ENCODE assay signal across 8 cellular contexts in the genomic region with DNA sequence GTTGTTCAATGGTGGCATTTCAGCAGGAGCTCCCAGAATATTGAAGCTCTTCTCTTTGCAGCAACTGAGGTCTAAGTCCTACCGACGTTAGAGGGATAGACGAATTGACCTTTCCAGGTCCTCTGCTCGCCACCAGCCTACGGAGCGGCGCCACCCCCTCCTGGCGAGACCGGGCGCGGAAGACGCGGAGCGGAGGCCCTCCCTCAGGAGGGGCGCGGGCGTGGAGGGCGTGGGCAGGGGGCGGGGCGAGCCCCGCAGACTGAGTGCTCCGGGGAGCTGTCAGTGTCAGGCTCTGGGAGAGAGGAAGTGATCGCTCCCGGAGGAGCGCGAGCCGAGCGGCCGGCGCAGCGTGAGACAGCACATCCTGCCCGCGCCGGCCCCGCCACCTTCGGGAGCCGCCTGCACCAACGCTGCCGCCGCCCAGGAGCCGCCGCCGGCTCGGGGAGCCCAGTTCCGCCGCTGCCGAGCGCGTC. TPM values are rescaled to one million over a fixed set of nuclear protein-coding genes. Genes with fewer than 3 reads are reported as not detected.
A peak's percentile ranks its signal among the peaks of the same experiment; 100 is the strongest.
DNase-seq lines count a peak whose midpoint lies in the region; ATAC-seq and TF ChIP-seq lines count a peak whose summit lies in the region.

DYNC1I1 (plus strand) TSS at position 257 of the 473 bp plus-strand sequence. CDS start 32,176 bp downstream, outside the sequence.

- no peaks in the 10 kb centered on the region for H3K9me3 Mint-ChIP-seq in stimulated activated naive CD8-positive, alpha-beta T cell treated with anti-CD3 and anti-CD28 coated beads, Interleukin-15, amount 100 ng/mL, for 72 hours

- TF ChIP-seq CTCF in WI38 (IDR thresholded peaks at IDR 0.05; ENCODE audit: low read depth, low read length): no peak

- no peaks in the 10 kb centered on the region for H3K4me1 ChIP-seq in esophagus (ENCODE audit: control insufficient read depth in 2 of 2, insufficient read depth in 2 of 2, low read length in 1 of 2)

- no peaks in the 10 kb centered on the region for H3K9me3 ChIP-seq in esophagus (ENCODE audit: control insufficient read depth in 2 of 2, insufficient read depth in 1 of 2, low read depth in 1 of 2, low read length in 1 of 2)

- H3K4me3 Mint-ChIP-seq in stimulated activated naive CD8-positive, alpha-beta T cell treated with anti-CD3 and anti-CD28 coated beads, Interleukin-15, amount 100 ng/mL, for 72 hours: peak within 1 kb of the TSS; percentile 74 to 88

- H3K4me3 ChIP-seq in WI38 (ENCODE audit: low read depth, low read length) (peak within 1 kb of the TSS; percentile 32), esophagus (ENCODE audit: low read depth in 1 of 2, low read length in 2 of 2) (peak within 1 kb of the TSS; percentile 47 to 58)

- DNase-seq in AG08396 (ENCODE audit: low spot score) (peak; percentile 70), NCI-H1694 (lab: John Stamatoyannopoulos, UW) (peak; percentile 46), middle frontal gyrus (ENCODE audit: extremely low spot score, low spot score) (peak; percentile 12)
- peak; percentile 9 to 14 for DNase-seq in stimulated activated naive CD8-positive, alpha-beta T cell treated with anti-CD3 and anti-CD28 coated beads, Interleukin-15, amount 100 ng/mL, for 72 hours

- H3K4me1 Mint-ChIP-seq in stimulated activated naive CD8-positive, alpha-beta T cell treated with anti-CD3 and anti-CD28 coated beads, Interleukin-15, amount 100 ng/mL, for 72 hours: peaks cover 5% of the 10 kb centered on the region

- no peak within 1 kb of the TSS for H3K27ac Mint-ChIP-seq in stimulated activated naive CD8-positive, alpha-beta T cell treated with anti-CD3 and anti-CD28 coated beads, Interleukin-15, amount 100 ng/mL, for 72 hours

- no peaks in the 10 kb centered on the region for H3K27me3 ChIP-seq in esophagus (ENCODE audit: control insufficient read depth in 1 of 2, insufficient read depth in 2 of 2, low read length in 2 of 2)

- H3K27me3 Mint-ChIP-seq in stimulated activated naive CD8-positive, alpha-beta T cell treated with anti-CD3 and anti-CD28 coated beads, Interleukin-15, amount 100 ng/mL, for 72 hours: peaks cover 58% of the 10 kb centered on the region

- ATAC-seq in GM18520 (IDR thresholded peaks at IDR 0.05; ENCODE audit: unreplicated experiment) (peak; percentile 82), HG02970 (IDR thresholded peaks at IDR 0.05; ENCODE audit: low FRiP score, unreplicated experiment) (peak; percentile 84)
- ATAC-seq in stimulated activated naive CD8-positive, alpha-beta T cell treated with anti-CD3 and anti-CD28 coated beads, Interleukin-15, amount 100 ng/mL, for 72 hours: peak; percentile 77

- H3K36me3 ChIP-seq in esophagus (ENCODE audit: control insufficient read depth in 2 of 2, insufficient read depth in 2 of 2, low read length in 1 of 2): no peaks in the 10 kb centered on the region

- H3K27ac ChIP-seq in esophagus (ENCODE audit: low read depth in 2 of 2, low read length in 1 of 2): peak within 1 kb of the TSS in 1 of 2 donors; percentile 13

- WGBS in esophagus, 2 donors: 0 to 1% methylated on average over 27 to 49 of the region's 49 CpGs

RNA-seq across cellular contexts. Expression of gene DYNC1I1, which starts in this region (rescaled TPM):
- under 1 TPM; 0.20 to 0.69 TPM for polyA plus RNA-seq in esophagus

Comparison
In these comparisons a context has a peak if more than half of its experiments do, and no peak if none do; other contexts are left out.
1. DNase-seq: peak in every context shown above with its lines; median percentile 70 in AG08396; 46 in NCI-H1694; 12 in middle frontal gyrus; 12 in stimulated activated naive CD8-positive, alpha-beta T cell treated with anti-CD3 and anti-CD28 coated beads, Interleukin-15, amount 100 ng/mL, for 72 hours.